In genomic region chr10:69124558-69125121, GRCh38 we compare ENCODE assay signal across 8 cellular contexts. TPM values are rescaled to one million over a fixed set of nuclear protein-coding genes. Genes with fewer than 3 reads are reported as not detected.
A peak's percentile ranks its signal among the peaks of the same experiment; 100 is the strongest.
DNase-seq lines count a peak whose midpoint lies in the region; ATAC-seq and TF ChIP-seq lines count a peak whose summit lies in the region.

No MANE protein-coding gene starts in this region.

- CTCF ChIA-PET in activated CD8-positive, alpha-beta T cell treated with anti-CD3 and anti-CD28 coated beads, Interleukin-2, amount 10 ng/mL, durations not matched to agents 7 days and 5 days (lab: Charles Lee): interaction anchor here (0.8 to 1.7 kb wide), 10 partner anchors 11 to 169 kb away, joined by 3 to 13 read pairs (median 4); partner anchors contain the start of gene DDX21

- H3K27me3 ChIP-seq in endodermal cell (ENCODE audit: control insufficient read depth, insufficient read depth, low read length, poor library complexity, severe bottlenecking) (no peaks in the 10 kb centered on the region), mononuclear cell (ENCODE audit: insufficient read depth, low read length) (no peaks in the 10 kb centered on the region)

- H3K4me1 ChIP-seq in endodermal cell (ENCODE audit: control insufficient read depth, insufficient read depth, low read length): no peaks in the 10 kb centered on the region
- H3K4me1 ChIP-seq in mononuclear cell (ENCODE audit: insufficient read depth, low read length): peaks cover 29% of the 10 kb centered on the region

- intact Hi-C loops in Right ventricle myocardium inferior (cut with DNase I) (no loop called here), cardiac septum (cut with DNase I) (loop anchor here (5.0 kb wide), 1 partner anchor 53 kb away; no protein-coding TSS in a partner anchor)

- POLR2A ChIA-PET in activated CD8-positive, alpha-beta T cell treated with anti-CD3 and anti-CD28 coated beads, Interleukin-2, amount 10 ng/mL, durations not matched to agents 7 days and 5 days (lab: Charles Lee): interaction anchor here (0.6 to 1.2 kb wide), 6 partner anchors 9 to 284 kb away, joined by 3 to 6 read pairs (median 3); partner anchors contain the start of gene SRGN

- H3K36me3 Mint-ChIP-seq in activated CD8-positive, alpha-beta T cell treated with anti-CD3 and anti-CD28 coated beads, Interleukin-2, amount 10 ng/mL, durations not matched to agents 7 days and 5 days (ENCODE audit: low read depth): peaks cover 12% of the 10 kb centered on the region
- peaks cover 2% of the 10 kb centered on the region for H3K36me3 Mint-ChIP-seq in endodermal cell (ENCODE audit: low read depth)
- no peaks in the 10 kb centered on the region for H3K36me3 Mint-ChIP-seq in stimulated activated memory B cell treated with anti-CD40 and anti-IgM and Interleukin-4, amounts not matched to agents 10 μg/mL and 1 μg/mL and 100 μg/mL, for 72 hours

- H3K9ac ChIP-seq in endodermal cell (ENCODE audit: extremely low read depth, low read length, poor library complexity, severe bottlenecking): peak overlapping the region; percentile 90

- H3K27ac ChIP-seq in endodermal cell (ENCODE audit: low read depth, low read length): peak overlapping the region; percentile 88

- peak overlapping the region; percentile 89 for H3K4me3 Mint-ChIP-seq in activated CD8-positive, alpha-beta T cell treated with anti-CD3 and anti-CD28 coated beads, Interleukin-2, amount 10 ng/mL, durations not matched to agents 7 days and 5 days
- H3K4me3 Mint-ChIP-seq in endodermal cell: peak overlapping the region; percentile 93
- H3K4me3 Mint-ChIP-seq in stimulated activated memory B cell treated with anti-CD40 and anti-IgM and Interleukin-4, amounts not matched to agents 10 μg/mL and 1 μg/mL and 100 μg/mL, for 72 hours: peak overlapping the region; percentile 90

- peaks cover 32% of the 10 kb centered on the region for H3K4me1 Mint-ChIP-seq in activated CD8-positive, alpha-beta T cell treated with anti-CD3 and anti-CD28 coated beads, Interleukin-2, amount 10 ng/mL, durations not matched to agents 7 days and 5 days (ENCODE audit: low read depth)
- H3K4me1 Mint-ChIP-seq in endodermal cell: peaks cover 3% of the 10 kb centered on the region
- H3K4me1 Mint-ChIP-seq in stimulated activated memory B cell treated with anti-CD40 and anti-IgM and Interleukin-4, amounts not matched to agents 10 μg/mL and 1 μg/mL and 100 μg/mL, for 72 hours: peaks cover 16% of the 10 kb centered on the region

- WGBS in endodermal cell (ENCODE audit: insufficient coverage in 1 of 2, insufficient read length in 1 of 2), 2 experiments: 0% methylated on average over 14 to 25 of the region's 25 CpGs

- H3K4me3 ChIP-seq in endodermal cell (ENCODE audit: low read length) (peak overlapping the region; percentile 96), mononuclear cell (ENCODE audit: low read length) (peak overlapping the region; percentile 91)

- ATAC-seq in Right ventricle myocardium inferior (no peak), HG02970 (IDR thresholded peaks at IDR 0.05; ENCODE audit: low FRiP score, unreplicated experiment) (peak; percentile 24)
- ATAC-seq in activated CD8-positive, alpha-beta T cell treated with anti-CD3 and anti-CD28 coated beads, Interleukin-2, amount 10 ng/mL, durations not matched to agents 7 days and 5 days: peak; percentile 31
- ATAC-seq in stimulated activated memory B cell treated with anti-CD40 and anti-IgM and Interleukin-4, amounts not matched to agents 10 μg/mL and 1 μg/mL and 100 μg/mL, for 72 hours: peak; percentile 57

- H3K27ac Mint-ChIP-seq in activated CD8-positive, alpha-beta T cell treated with anti-CD3 and anti-CD28 coated beads, Interleukin-2, amount 10 ng/mL, durations not matched to agents 7 days and 5 days: peak overlapping the region; percentile 91
- peak overlapping the region; percentile 95 for H3K27ac Mint-ChIP-seq in endodermal cell
- peak overlapping the region; percentile 96 for H3K27ac Mint-ChIP-seq in stimulated activated memory B cell treated with anti-CD40 and anti-IgM and Interleukin-4, amounts not matched to agents 10 μg/mL and 1 μg/mL and 100 μg/mL, for 72 hours

- no peak for TF ChIP-seq CTCF in endodermal cell (conservative IDR thresholded peaks at IDR 0.05)

- peak; percentile 75 for DNase-seq in Right ventricle myocardium inferior (ENCODE audit: missing footprints)
- no peak for DNase-seq in cardiac septum (ENCODE audit: low spot score)
- DNase-seq in NCI-H460 (ENCODE audit: extremely low read depth, low read depth): peak; percentile 28
- peak; percentile 83 for DNase-seq in activated CD8-positive, alpha-beta T cell treated with anti-CD3 and anti-CD28 coated beads, Interleukin-2, amount 10 ng/mL, durations not matched to agents 7 days and 5 days
- peak; percentile 75 for DNase-seq in endodermal cell

- H3K27me3 Mint-ChIP-seq in activated CD8-positive, alpha-beta T cell treated with anti-CD3 and anti-CD28 coated beads, Interleukin-2, amount 10 ng/mL, durations not matched to agents 7 days and 5 days (ENCODE audit: low read depth): no peaks in the 10 kb centered on the region
- H3K27me3 Mint-ChIP-seq in endodermal cell (ENCODE audit: insufficient read depth): no peaks in the 10 kb centered on the region
- H3K27me3 Mint-ChIP-seq in stimulated activated memory B cell treated with anti-CD40 and anti-IgM and Interleukin-4, amounts not matched to agents 10 μg/mL and 1 μg/mL and 100 μg/mL, for 72 hours: no peaks in the 10 kb centered on the region

- no peaks in the 10 kb centered on the region for H3K36me3 ChIP-seq in endodermal cell (ENCODE audit: control insufficient read depth, insufficient read depth, low read length)

- H3K9me3 Mint-ChIP-seq in activated CD8-positive, alpha-beta T cell treated with anti-CD3 and anti-CD28 coated beads, Interleukin-2, amount 10 ng/mL, durations not matched to agents 7 days and 5 days (ENCODE audit: insufficient read depth): no peaks in the 10 kb centered on the region
- H3K9me3 Mint-ChIP-seq in endodermal cell: no peaks in the 10 kb centered on the region
- no peaks in the 10 kb centered on the region for H3K9me3 Mint-ChIP-seq in stimulated activated memory B cell treated with anti-CD40 and anti-IgM and Interleukin-4, amounts not matched to agents 10 μg/mL and 1 μg/mL and 100 μg/mL, for 72 hours

- H3K9me3 ChIP-seq in endodermal cell (ENCODE audit: control insufficient read depth, low read length) (no peaks in the 10 kb centered on the region), mononuclear cell (ENCODE audit: low read depth, low read length) (no peaks in the 10 kb centered on the region)

RNA-seq across cellular contexts. Expression of gene VPS26A, which starts 0.7 kb away (rescaled TPM):
- total RNA-seq in Right ventricle myocardium inferior (32.5 TPM), cardiac septum (31.7 TPM), endodermal cell (10 to 100 TPM; 41.2 to 46.5 TPM), mononuclear cell (22.0 TPM)
- 54.2 and 69.1 TPM in 2 replicates for total RNA-seq in NCI-H460 (2014; rRNA removed; shearing (Covaris generic))
- 15.8 and 35.5 TPM in 2 replicates for polyA plus RNA-seq in NCI-H460 (2014; cell fraction: nucleus; rRNA removed)
- 10 to 100 TPM; 53.6 to 61.9 TPM for total RNA-seq in activated CD8-positive, alpha-beta T cell treated with anti-CD3 and anti-CD28 coated beads, Interleukin-2, amount 10 ng/mL, durations not matched to agents 7 days and 5 days
- 43.3 TPM for polyA plus RNA-seq in endodermal cell (2013, experiment 1 of 2)
- 46.1 TPM for polyA plus RNA-seq in endodermal cell (2013, experiment 2 of 2)

RNA-seq across cellular contexts. Expression of gene SRGN, which starts 36.7 kb away (rescaled TPM):
- total RNA-seq in Right ventricle myocardium inferior (50.2 TPM), cardiac septum (52.1 TPM), endodermal cell (not detected), mononuclear cell (1,782 TPM)
- total RNA-seq in NCI-H460 (2014; rRNA removed; shearing (Covaris generic)): 2,302 and 2,452 TPM in 2 replicates
- 977 and 1,067 TPM in 2 replicates for polyA plus RNA-seq in NCI-H460 (2014; cell fraction: nucleus; rRNA removed)
- 100 to 1,000 TPM; 166 to 168 TPM for total RNA-seq in activated CD8-positive, alpha-beta T cell treated with anti-CD3 and anti-CD28 coated beads, Interleukin-2, amount 10 ng/mL, durations not matched to agents 7 days and 5 days
- not detected for polyA plus RNA-seq in endodermal cell (2013, experiment 1 of 2)
- not detected for polyA plus RNA-seq in endodermal cell (2013, experiment 2 of 2)

RNA-seq across cellular contexts. Expression of gene SUPV3L1, which starts 55.4 kb away (rescaled TPM):
- total RNA-seq in Right ventricle myocardium inferior (40.1 TPM), cardiac septum (30.0 TPM), endodermal cell (10 to 100 TPM; 36.3 to 38.6 TPM), mononuclear cell (35.1 TPM)
- total RNA-seq in NCI-H460 (2014; rRNA removed; shearing (Covaris generic)): 75.9 and 79.0 TPM in 2 replicates
- 71.2 and 78.9 TPM in 2 replicates for polyA plus RNA-seq in NCI-H460 (2014; cell fraction: nucleus; rRNA removed)
- total RNA-seq in activated CD8-positive, alpha-beta T cell treated with anti-CD3 and anti-CD28 coated beads, Interleukin-2, amount 10 ng/mL, durations not matched to agents 7 days and 5 days: 10 to 100 TPM; 35.5 to 36.8 TPM
- 30.9 TPM for polyA plus RNA-seq in endodermal cell (2013, experiment 1 of 2)
- polyA plus RNA-seq in endodermal cell (2013, experiment 2 of 2): 29.0 TPM

Comparison
In these comparisons a context has a peak if more than half of its experiments do, and no peak if none do; other contexts are left out.
1. RNA of gene SRGN, which starts 36.7 kb away (total RNA-seq): 2,302 to 2,452 TPM in NCI-H460, 1,782 TPM in mononuclear cell (single experiment), 166 to 168 TPM in activated CD8-positive, alpha-beta T cell treated with anti-CD3 and anti-CD28 coated beads, Interleukin-2, amount 10 ng/mL, durations not matched to agents 7 days and 5 days, 52.1 TPM in cardiac septum (single experiment) and 50.2 TPM in Right ventricle myocardium inferior (single experiment); not detected in endodermal cell; every median in the first group is over 10 times any median in the second.
2. Peak in every context shown above with its lines, with median percentiles within 50 percentile points of each other: H3K27ac Mint-ChIP-seq and H3K4me3 Mint-ChIP-seq.